Comparison of ENCODE assay signal across 23 cellular contexts in the genomic region with DNA sequence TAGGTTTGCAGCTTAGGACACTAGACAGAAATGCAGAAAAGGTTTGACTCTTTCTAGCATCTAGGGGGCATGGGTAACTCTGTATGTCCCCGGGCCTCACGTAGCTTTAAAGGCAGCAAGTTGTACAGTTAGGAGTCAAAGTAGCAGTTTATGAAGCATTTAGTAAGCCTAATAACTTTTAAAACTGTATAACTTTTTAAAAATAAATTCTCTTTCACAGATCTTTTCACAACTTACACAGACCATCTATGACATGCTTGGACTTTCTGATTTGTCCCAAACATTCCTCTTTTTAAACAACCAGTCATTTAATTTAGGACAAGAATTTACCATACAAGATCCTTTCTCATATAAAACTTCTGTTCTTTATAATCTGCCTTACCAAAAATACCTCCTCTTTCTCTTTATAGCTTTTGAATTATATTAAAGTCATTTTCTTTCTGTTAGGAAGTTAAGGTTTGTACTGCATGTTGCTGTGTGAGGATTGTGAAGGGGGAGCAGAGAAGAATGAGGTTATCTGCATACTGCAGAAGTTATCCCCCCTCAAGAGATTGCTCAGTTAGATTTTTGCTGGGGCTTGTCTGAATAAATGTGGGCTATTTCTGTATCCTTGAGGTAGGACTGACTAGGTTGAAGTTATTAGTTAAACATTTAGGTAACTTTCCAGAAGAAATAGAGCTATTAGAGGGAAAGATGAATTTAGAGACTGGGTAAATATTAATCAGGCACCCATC.
"Had no signal": no experiment of that assay in that cellular context is flagged by ENCODE, and none has a peak within 500 bp of the region (broad histone marks: within the 10 kb centered on the region; RNA-seq: fewer than 3 reads in every experiment).

No MANE protein-coding gene starts in this region.

- FAIRE-seq: frontal cortex, urothelium cell line had no signal

- H3K27ac ChIP-seq: coronary artery, thoracic aorta had no signal

- H3K4me1 Mint-ChIP-seq: activated naive CD4-positive, alpha-beta T cell treated with anti-CD3 and anti-CD28 coated beads, Interleukin-2, amount 50 U/mL, for 24 hours; central memory CD8-positive, alpha-beta T cell; memory B cell; natural killer cell; stimulated activated effector memory CD8-positive, alpha-beta T cell treated with anti-CD3 and anti-CD28 coated beads, Interleukin-12 subunit alpha, Interleukin-12 subunit beta, amount 100 ng/mL, for 72 hours had no signal

- H3K4me3 Mint-ChIP-seq: activated CD8-positive, alpha-beta T cell treated with anti-CD3 and anti-CD28 coated beads, Interleukin-2, amount 10 ng/mL, durations not matched to agents 7 days and 5 days; activated naive CD4-positive, alpha-beta T cell treated with anti-CD3 and anti-CD28 coated beads, Interleukin-2, amount 50 U/mL, for 24 hours; brain; central memory CD8-positive, alpha-beta T cell; memory B cell; natural killer cell; stimulated activated effector memory CD8-positive, alpha-beta T cell treated with anti-CD3 and anti-CD28 coated beads, Interleukin-12 subunit alpha, Interleukin-12 subunit beta, amount 100 ng/mL, for 72 hours had no signal

- H3K4me3 ChIP-seq: coronary artery, thoracic aorta had no signal

- DNase-seq: activated CD4-positive, alpha-beta T cell treated with anti-CD3 and anti-CD28 coated beads for 48 hours; activated CD8-positive, alpha-beta memory T cell treated with anti-CD3 and anti-CD28 coated beads, Interleukin-2, amount 50 U/mL, for 4 hours; activated CD8-positive, alpha-beta T cell treated with anti-CD3 and anti-CD28 coated beads, Interleukin-2, amount 10 ng/mL, durations not matched to agents 7 days and 5 days; activated effector memory CD4-positive, alpha-beta T cell treated with anti-CD3 and anti-CD28 coated beads, Interleukin-2, amount 50 U/mL, for 16 hours; activated T-cell treated with anti-CD3 and anti-CD28 coated beads, Interleukin-2, amount 50 U/mL, for 48 hours; amniotic stem cell; effector CD4-positive, alpha-beta T cell; head of caudate nucleus; kidney glomerular epithelial cell; left ventricle myocardium superior; natural killer cell; nucleus accumbens; posterior cingulate gyrus; retina had no signal

- H3K27me3 Mint-ChIP-seq: brain had no signal

- H3K9me3 ChIP-seq: thoracic aorta had no signal

- ATAC-seq: activated CD8-positive, alpha-beta T cell treated with anti-CD3 and anti-CD28 coated beads, Interleukin-2, amount 10 ng/mL, durations not matched to agents 7 days and 5 days; left ventricle myocardium superior; natural killer cell; stimulated activated effector memory CD8-positive, alpha-beta T cell treated with anti-CD3 and anti-CD28 coated beads, Interleukin-12 subunit alpha, Interleukin-12 subunit beta, amount 100 ng/mL, for 72 hours had no signal

- H3K27ac Mint-ChIP-seq: activated CD8-positive, alpha-beta T cell treated with anti-CD3 and anti-CD28 coated beads, Interleukin-2, amount 10 ng/mL, durations not matched to agents 7 days and 5 days; activated naive CD4-positive, alpha-beta T cell treated with anti-CD3 and anti-CD28 coated beads, Interleukin-2, amount 50 U/mL, for 24 hours; brain; memory B cell; natural killer cell; stimulated activated effector memory CD8-positive, alpha-beta T cell treated with anti-CD3 and anti-CD28 coated beads, Interleukin-12 subunit alpha, Interleukin-12 subunit beta, amount 100 ng/mL, for 72 hours had no signal

- H3K36me3 Mint-ChIP-seq: memory B cell; natural killer cell; stimulated activated effector memory CD8-positive, alpha-beta T cell treated with anti-CD3 and anti-CD28 coated beads, Interleukin-12 subunit alpha, Interleukin-12 subunit beta, amount 100 ng/mL, for 72 hours had no signal
